ENCODE assay signal across 10 cellular contexts in genomic region chr12:68786929-68787328, GRCh38. TPM values are rescaled to one million over a fixed set of nuclear protein-coding genes. Genes with fewer than 3 reads are reported as not detected.
DNase-seq lines count a peak whose midpoint lies in the region; ATAC-seq and TF ChIP-seq lines count a peak whose summit lies in the region.
"Had no signal": no experiment of that assay in that cellular context is flagged by ENCODE, and none has a peak within 500 bp of the region (broad histone marks: within the 10 kb centered on the region; RNA-seq: fewer than 3 reads in every experiment).

No MANE protein-coding gene starts in this region.

- TF ChIP-seq POLR2A in esophagus squamous epithelium (IDR thresholded peaks at IDR 0.05) (no peak), suprapubic skin (IDR thresholded peaks at IDR 0.05) (no peak)

- H3K36me3 ChIP-seq in HEK293 (ENCODE audit: control insufficient read depth in 2 of 2, insufficient read depth in 1 of 2, low read length in 2 of 2), result no peaks in the 10 kb centered on the region
- no peaks in the 10 kb centered on the region for H3K36me3 ChIP-seq in Panc1 (ENCODE audit: control insufficient read depth, insufficient read depth, low read length)
- H3K36me3 ChIP-seq in esophagus squamous epithelium, result no peaks in the 10 kb centered on the region
- H3K36me3 ChIP-seq in suprapubic skin, result no peaks in the 10 kb centered on the region
- no peaks in the 10 kb centered on the region for H3K36me3 ChIP-seq in aorta (ENCODE audit: control insufficient read depth in 1 of 2, insufficient read depth in 2 of 2, low read length in 1 of 2)

- no peaks in the 10 kb centered on the region for H3K9me3 Mint-ChIP-seq in naive thymus-derived CD8-positive, alpha-beta T cell
- H3K9me3 Mint-ChIP-seq: naive B cell had no signal

- peaks cover 0 to 18% (median under 1%) of the 10 kb centered on the region in 4 donors for H3K4me1 Mint-ChIP-seq in naive thymus-derived CD8-positive, alpha-beta T cell

- TF ChIP-seq EP300 in suprapubic skin (IDR thresholded peaks at IDR 0.05), result no peak

- DNase-seq in Panc1 (ENCODE audit: low read depth, low spot score) (no peak), esophagus squamous epithelium (lab: John Stamatoyannopoulos, UW) (no peak), suprapubic skin (ENCODE audit: low spot score in 2 of 2) (no peak), aorta (no peak)
- no peak for DNase-seq in naive thymus-derived CD8-positive, alpha-beta T cell
- DNase-seq: NCI-H526 had no signal

- TF ChIP-seq CTCF in HEK293 (tag by site-specific recombination; IDR thresholded peaks at IDR 0.05) (no peak), Panc1 (IDR thresholded peaks at IDR 0.05) (peak; percentile 49; the same call in 1 of the 2 replicates), esophagus squamous epithelium (IDR thresholded peaks at IDR 0.05) (no peak), suprapubic skin (IDR thresholded peaks at IDR 0.05) (no peak)

- ATAC-seq in Panc1 (peak; percentile 65; the same call in 1 of the 2 replicates), HG02763 (IDR thresholded peaks at IDR 0.05; ENCODE audit: unreplicated experiment) (no peak), aorta (ENCODE audit: low FRiP score) (no peak), HG02938 (IDR thresholded peaks at IDR 0.05; ENCODE audit: unreplicated experiment) (no peak)
- no peak for ATAC-seq in naive thymus-derived CD8-positive, alpha-beta T cell

- POLR2A ChIA-PET in HEK293 (lab: Yijun Ruan, JAX) (no interaction called here), Panc1 (lab: Charles Lee) (no interaction called here)
- POLR2A ChIA-PET in naive thymus-derived CD8-positive, alpha-beta T cell (lab: Charles Lee), result interaction anchor here (1.3 kb wide), 1 partner anchor 21 kb away, joined by 3 read pairs; the partner anchor contains the start of gene MDM2

- WGBS in esophagus squamous epithelium, 2 donors, result 74 to 92% methylated on average over 2 of the region's 2 CpGs
- WGBS in suprapubic skin, result 93% methylated on average over 2 of the region's 2 CpGs
- 49 to 72% methylated on average over 2 of the region's 2 CpGs for WGBS in aorta, 2 donors

- peaks cover 0 to 4% (median 0%) of the 10 kb centered on the region in 3 donors for H3K36me3 Mint-ChIP-seq in naive thymus-derived CD8-positive, alpha-beta T cell
- H3K36me3 Mint-ChIP-seq: naive B cell had no signal

- H3K27me3 ChIP-seq in Panc1 (ENCODE audit: control insufficient read depth, insufficient read depth, low read length) (no peaks in the 10 kb centered on the region), esophagus squamous epithelium (no peaks in the 10 kb centered on the region), suprapubic skin (no peaks in the 10 kb centered on the region), aorta (ENCODE audit: control insufficient read depth in 1 of 2, insufficient read depth in 2 of 2, low read length in 1 of 2) (no peaks in the 10 kb centered on the region)

- no TSS peak for BruUV-seq in Panc1 (replicated peaks; lab: Mats Ljungman, UMichigan)

- H3K27me3 Mint-ChIP-seq in naive thymus-derived CD8-positive, alpha-beta T cell, result no peaks in the 10 kb centered on the region
- H3K27me3 Mint-ChIP-seq: naive B cell had no signal

- H3K27ac ChIP-seq in HEK293 (ENCODE audit: extremely low read depth, low read depth, low read length), result no peak overlapping the region
- no peak overlapping the region for H3K27ac ChIP-seq in Panc1 (ENCODE audit: low read length)
- H3K27ac ChIP-seq in esophagus squamous epithelium, result peak overlapping the region; percentile 50 to 84 (median 66)
- peak overlapping the region; percentile 70 for H3K27ac ChIP-seq in suprapubic skin
- no peak overlapping the region for H3K27ac ChIP-seq in aorta (ENCODE audit: low read depth in 1 of 2, low read length in 2 of 2)

- H3K27ac Mint-ChIP-seq in naive thymus-derived CD8-positive, alpha-beta T cell, result no peak overlapping the region

- CTCF ChIA-PET in HEK293 (lab: Yijun Ruan, JAX) (interaction anchor here (0.8 to 1.2 kb wide), 2 partner anchors 8 to 13 kb away, joined by 3 read pairs; no protein-coding TSS in a partner anchor), Panc1 (lab: Charles Lee) (interaction anchor here (0.6 to 0.7 kb wide), 2 partner anchors 13 to 17 kb away, joined by 3 to 5 read pairs; no protein-coding TSS in a partner anchor)

- in situ Hi-C loops in Panc1 (cut with HindIII; ENCODE audit: low pct_unique_long_range_greater_than_20kb, low sequenced_read_pairs), result no loop called here

- no peak overlapping the region for H3K4me3 ChIP-seq in HEK293 (ENCODE audit: low read depth, low read length)
- H3K4me3 ChIP-seq in Panc1 (ENCODE audit: low read depth in 2 of 2, low read length in 2 of 2), result no peak overlapping the region
- H3K4me3 ChIP-seq in esophagus squamous epithelium, result no peak overlapping the region
- H3K4me3 ChIP-seq in suprapubic skin, result no peak overlapping the region
- H3K4me3 ChIP-seq in aorta (ENCODE audit: low read length in 2 of 2), result no peak overlapping the region

- no peak overlapping the region for H3K4me3 Mint-ChIP-seq in naive thymus-derived CD8-positive, alpha-beta T cell

- H3K9me3 ChIP-seq in HEK293 (ENCODE audit: control insufficient read depth, insufficient read depth, low read depth, low read length), result no peaks in the 10 kb centered on the region
- no peaks in the 10 kb centered on the region for H3K9me3 ChIP-seq in Panc1 (ENCODE audit: control insufficient read depth, insufficient read depth, low read depth, low read length)
- no peaks in the 10 kb centered on the region for H3K9me3 ChIP-seq in esophagus squamous epithelium
- H3K9me3 ChIP-seq in suprapubic skin, result no peaks in the 10 kb centered on the region
- H3K9me3 ChIP-seq in aorta (ENCODE audit: control insufficient read depth, low read length), result no peaks in the 10 kb centered on the region

- intact Hi-C loops in Panc1 (cut with micrococcal nuclease; ENCODE audit: unreplicated experiment) (no loop called here), esophagus squamous epithelium (cut with DNase I) (no loop called here), aorta (cut with DNase I) (no loop called here)

- H3K4me1 ChIP-seq in HEK293 (ENCODE audit: control insufficient read depth, insufficient read depth, low read length) (peaks cover 4% of the 10 kb centered on the region; the same call in 1 of the 2 replicates), Panc1 (ENCODE audit: control insufficient read depth, insufficient read depth, low read length) (no peaks in the 10 kb centered on the region), esophagus squamous epithelium (peaks cover 4 to 36% (median 30%) of the 10 kb centered on the region in 3 donors), suprapubic skin (peaks cover 27% of the 10 kb centered on the region), aorta (ENCODE audit: control insufficient read depth in 1 of 2, insufficient read depth in 2 of 2, low read length in 2 of 2) (no peaks in the 10 kb centered on the region)

TF ChIP-seq in HEK293, 187 proteins besides CTCF, POLR2A, EP300 and RAD21:
- 0 out of 2 replicates have a peak, but pooled peaks have one; percentile 19 for TF ChIP-seq ZNF654 (tag by site-specific recombination; IDR thresholded peaks at IDR 0.05; ENCODE audit: low read depth)
- TF ChIP-seq YY2 (tag by site-specific recombination; IDR thresholded peaks at IDR 0.05), result no peak

RNA-seq across cellular contexts. Expression of gene MDM2, which starts 21.0 kb away (rescaled TPM):
- total RNA-seq in Panc1 (2021; ENCODE audit: unreplicated experiment) (101 TPM), esophagus squamous epithelium (10 to 100 TPM; 46.5 to 87.1 (median 67.9) TPM), suprapubic skin (10 to 100 TPM; 39.5 to 84.1 (median 61.8) TPM), aorta (100 to 1,000 TPM; 100 to 121 TPM)
- polyA plus RNA-seq in Panc1 (2012; ENCODE audit: insufficient read length), result 11.8 TPM
- polyA plus RNA-seq in aorta, result 10 to 100 TPM; 21.4 to 41.5 TPM
- total RNA-seq in naive thymus-derived CD8-positive, alpha-beta T cell, result 10 to 100 TPM; 85.1 to 90.4 TPM
- 10 to 100 TPM in 2 of 3 donors, 1 to 10 TPM in 1; 7.6 to 17.9 (median 12.8) TPM for polyA plus RNA-seq in naive thymus-derived CD8-positive, alpha-beta T cell

RNA-seq across cellular contexts. Expression of gene SLC35E3, which starts 41.0 kb away (rescaled TPM):
- total RNA-seq in Panc1 (2021; ENCODE audit: unreplicated experiment) (15.9 TPM), esophagus squamous epithelium (1 to 10 TPM; 2.2 to 8.5 (median 4.6) TPM), suprapubic skin (10 to 100 TPM in 2 of 4 donors, 1 to 10 TPM in 2; 3.6 to 17.0 (median 9.7) TPM), aorta (10 to 100 TPM in 1 of 2 donors, 1 to 10 TPM in 1; 8.0 to 14.3 TPM)
- 10.2 TPM for polyA plus RNA-seq in Panc1 (2012; ENCODE audit: insufficient read length)
- polyA plus RNA-seq in aorta, result 1 to 10 TPM; 1.1 to 7.5 TPM
- 10 to 100 TPM; 11.2 to 12.8 TPM for total RNA-seq in naive thymus-derived CD8-positive, alpha-beta T cell
- polyA plus RNA-seq in naive thymus-derived CD8-positive, alpha-beta T cell, result 10 to 100 TPM; 10.9 to 12.0 (median 12.0) TPM

Comparison
In these comparisons a context has a peak if more than half of its experiments do, and no peak if none do; other contexts are left out.
1. H3K27ac ChIP-seq: peak in esophagus squamous epithelium (4 of 4) and suprapubic skin (single experiment); none in HEK293 (single experiment), Panc1 (single experiment) and aorta (0 of 2).